Comparison of ENCODE assay signal across 8 cellular contexts in genomic region chr4:121696140-121696640, GRCh38. TPM values are rescaled to one million over a fixed set of nuclear protein-coding genes. Genes with fewer than 3 reads are reported as not detected.
DNase-seq lines count a peak whose midpoint lies in the region; ATAC-seq and TF ChIP-seq lines count a peak whose summit lies in the region.

No MANE protein-coding gene starts in this region.

- peaks cover 38% of the 10 kb centered on the region for H3K4me1 Mint-ChIP-seq in stimulated activated naive CD8-positive, alpha-beta T cell treated with anti-CD3 and anti-CD28 coated beads, Interleukin-15, amount 100 ng/mL, for 72 hours

- H3K4me3 Mint-ChIP-seq in stimulated activated naive CD8-positive, alpha-beta T cell treated with anti-CD3 and anti-CD28 coated beads, Interleukin-15, amount 100 ng/mL, for 72 hours = peak overlapping the region; percentile 95 to 99

- peaks cover 25% of the 10 kb centered on the region for H4K20me1 ChIP-seq in OCI-LY3 (ENCODE audit: insufficient read depth, low read length)

- DNase-seq in activated T-cell treated with anti-CD3 and anti-CD28 coated beads, Interleukin-2, amount 50 U/mL, for 48 hours = peak; percentile 74 to 76
- DNase-seq in fibroblast of gingiva (ENCODE audit: low read depth) (peak; percentile 86), myocyte (ENCODE audit: low read depth) (peak; percentile 86), AML-193 (lab: John Stamatoyannopoulos, UW) (no peak)
- DNase-seq in stimulated activated naive CD8-positive, alpha-beta T cell treated with anti-CD3 and anti-CD28 coated beads, Interleukin-15, amount 100 ng/mL, for 72 hours = peak in 1 of 2 donors; percentile 66

- H3K79me2 ChIP-seq in OCI-LY3 (ENCODE audit: low read length) = peaks cover 42% of the 10 kb centered on the region

- H3K4me2 ChIP-seq in OCI-LY3 (ENCODE audit: low read length) = peak overlapping the region; percentile 87

- H3K9me3 ChIP-seq in OCI-LY3 (ENCODE audit: insufficient read depth, low read length) = no peaks in the 10 kb centered on the region

- H3K27me3 Mint-ChIP-seq in stimulated activated naive CD8-positive, alpha-beta T cell treated with anti-CD3 and anti-CD28 coated beads, Interleukin-15, amount 100 ng/mL, for 72 hours = peaks cover 29% of the 10 kb centered on the region

- H3K4me3 ChIP-seq in OCI-LY3 (ENCODE audit: low read length) = peak overlapping the region; percentile 89

- H2AFZ ChIP-seq in OCI-LY3 (ENCODE audit: low read depth, low read length) = peak overlapping the region; percentile 75

- peak; percentile 20 for ATAC-seq in HG02840 (IDR thresholded peaks at IDR 0.05; ENCODE audit: low FRiP score, unreplicated experiment)
- peak; percentile 61 for ATAC-seq in stimulated activated naive CD8-positive, alpha-beta T cell treated with anti-CD3 and anti-CD28 coated beads, Interleukin-15, amount 100 ng/mL, for 72 hours

- H3K27ac ChIP-seq in OCI-LY3 (ENCODE audit: low read length) = peak overlapping the region; percentile 81

- H3K27ac Mint-ChIP-seq in stimulated activated naive CD8-positive, alpha-beta T cell treated with anti-CD3 and anti-CD28 coated beads, Interleukin-15, amount 100 ng/mL, for 72 hours = peak overlapping the region; percentile 95 to 97

- peak overlapping the region; percentile 94 for H3K9ac ChIP-seq in OCI-LY3 (ENCODE audit: low read length)

- peaks cover 24% of the 10 kb centered on the region for H3K36me3 ChIP-seq in OCI-LY3 (replicated peaks; ENCODE audit: low read depth, low read length)

- H3K27me3 ChIP-seq in OCI-LY3 (ENCODE audit: low read depth, low read length) = peaks cover 4% of the 10 kb centered on the region; the same call in 1 of the 2 replicates

- H3K4me1 ChIP-seq in OCI-LY3 (ENCODE audit: low read length) = peaks cover 26% of the 10 kb centered on the region

- TF ChIP-seq CTCF in GM12872 (IDR thresholded peaks at IDR 0.05; ENCODE audit: insufficient read depth, low read depth, low read length) (0 out of 3 replicates have a peak, but pooled peaks have one; percentile 13), OCI-LY3 (IDR thresholded peaks at IDR 0.05; ENCODE audit: low read depth, low read length) (no peak; the same call in none of the 2 replicates)

- H3K9me3 Mint-ChIP-seq in stimulated activated naive CD8-positive, alpha-beta T cell treated with anti-CD3 and anti-CD28 coated beads, Interleukin-15, amount 100 ng/mL, for 72 hours = no peaks in the 10 kb centered on the region

RNA-seq across cellular contexts. Expression of gene ANXA5, which starts 0.6 kb away (rescaled TPM):
- 444 and 546 TPM in 2 replicates for total RNA-seq in myocyte
- 998 TPM for polyA plus RNA-seq in myocyte (2012)

Comparison
In these comparisons a context has a peak if more than half of its experiments do, and no peak if none do; other contexts are left out.
1. DNase-seq: peak in activated T-cell treated with anti-CD3 and anti-CD28 coated beads, Interleukin-2, amount 50 U/mL, for 48 hours (2 of 2), fibroblast of gingiva (single experiment) and myocyte (single experiment); none in AML-193 (0 of 2).